10 cellular contexts compared by ENCODE assay signal in the genomic region with DNA sequence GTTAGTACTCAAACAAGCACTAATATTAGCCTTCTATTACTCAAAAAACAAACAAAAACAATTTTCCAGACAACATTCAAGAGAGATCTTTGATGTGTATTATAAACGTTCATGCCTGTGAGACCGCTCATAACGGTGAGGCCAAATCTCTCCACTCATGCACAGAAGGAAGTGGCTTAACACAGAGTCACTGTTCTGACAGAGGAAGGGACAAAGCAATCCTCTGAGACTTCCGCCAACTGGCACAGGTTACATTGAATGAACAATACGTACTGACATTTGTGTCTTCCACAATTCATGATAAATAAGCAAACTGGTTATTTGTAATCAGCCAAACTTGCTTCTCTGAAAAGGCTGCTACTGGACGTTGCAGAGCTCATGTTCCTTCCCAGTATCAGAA. TPM values are rescaled to one million over a fixed set of nuclear protein-coding genes. Genes with fewer than 3 reads are reported as not detected.
A peak's percentile ranks its signal among the peaks of the same experiment; 100 is the strongest.
DNase-seq lines count a peak whose midpoint lies in the region; ATAC-seq and TF ChIP-seq lines count a peak whose summit lies in the region.
"Had no signal": no experiment of that assay in that cellular context is flagged by ENCODE, and none has a peak within 500 bp of the region (broad histone marks: within the 10 kb centered on the region; RNA-seq: fewer than 3 reads in every experiment).

No MANE protein-coding gene starts in this region.

- in situ Hi-C loops in SK-MEL-5 (cut with HindIII; ENCODE audit: low pct_unique_long_range_greater_than_20kb, low sequenced_read_pairs): no loop called here

- H3K4me1 ChIP-seq in cardiac muscle cell (ENCODE audit: low read depth): peaks cover 3% of the 10 kb centered on the region

- H3K36me3 ChIP-seq in cardiac muscle cell: peaks cover 3% of the 10 kb centered on the region

- ATAC-seq in GM18868 (IDR thresholded peaks at IDR 0.05; ENCODE audit: unreplicated experiment) (peak; percentile 66), GM18498 (IDR thresholded peaks at IDR 0.05; ENCODE audit: unreplicated experiment) (no peak)

- no peak for TF ChIP-seq CTCF in cardiac muscle cell (IDR thresholded peaks at IDR 0.05; ENCODE audit: low read depth, low read length)

- H3K27ac ChIP-seq in cardiac muscle cell: peak overlapping the region; percentile 12

- peak; percentile 72 for DNase-seq in SK-MEL-5 (ENCODE audit: low read depth, low spot score)
- no peak for DNase-seq in cardiac muscle cell (ENCODE audit: low read depth in 1 of 2, low spot score in 1 of 2)
- peak in 6 of 10 donors; percentile 26 to 80 (median 44) for DNase-seq in posterior cingulate gyrus
- DNase-seq in DMS53 (lab: John Stamatoyannopoulos, UW): no peak
- DNase-seq in NCI-H526 treated with DMSO at 0.1 percent for 48 hours (lab: John Stamatoyannopoulos, UW): no peak
- no peak for DNase-seq in NCI-H1930 (lab: John Stamatoyannopoulos, UW)
- DNase-seq: HCEC 1CT; stimulated activated CD4-positive, alpha-beta T cell treated with anti-CD3 and anti-CD28 coated beads, Interleukin-12 subunit alpha, Interleukin-12 subunit beta, amount 100 ng/mL, for 4 hours had no signal

- no peak overlapping the region for H3K4me3 ChIP-seq in cardiac muscle cell

- intact Hi-C loops in posterior cingulate gyrus (cut with DNase I): no loop called here

- no peaks in the 10 kb centered on the region for H3K9me3 ChIP-seq in cardiac muscle cell (ENCODE audit: low read depth)

- no peaks in the 10 kb centered on the region for H3K27me3 ChIP-seq in cardiac muscle cell

RNA-seq across cellular contexts. Expression of a gene that starts 30.5 kb away (rescaled TPM):
- 55.9 and 62.2 TPM in 2 replicates for total RNA-seq in SK-MEL-5 (2014; rRNA removed; shearing (Covaris generic))
- 33.8 and 34.5 TPM in 2 replicates for polyA plus RNA-seq in SK-MEL-5 (2015; cell fraction: cytosol; rRNA removed)
- 163 and 183 TPM in 2 replicates for polyA plus RNA-seq in SK-MEL-5 (2015; cell fraction: nucleus; rRNA removed)
- 49.2 and 143 TPM in 2 replicates for total RNA-seq in cardiac muscle cell
- polyA plus RNA-seq in cardiac muscle cell: 37.6 and 41.3 TPM in 2 replicates

RNA-seq across cellular contexts. Expression of a gene that starts 51.9 kb away (rescaled TPM):
- 21.6 and 22.2 TPM in 2 replicates for total RNA-seq in SK-MEL-5 (2014; rRNA removed; shearing (Covaris generic))
- 33.6 and 35.4 TPM in 2 replicates for polyA plus RNA-seq in SK-MEL-5 (2015; cell fraction: cytosol; rRNA removed)
- 539 and 555 TPM in 2 replicates for polyA plus RNA-seq in SK-MEL-5 (2015; cell fraction: nucleus; rRNA removed)
- total RNA-seq in cardiac muscle cell: 35.4 and 55.8 TPM in 2 replicates
- 19.4 and 47.5 TPM in 2 replicates for polyA plus RNA-seq in cardiac muscle cell

Comparison
In these comparisons a context has a peak if more than half of its experiments do, and no peak if none do; other contexts are left out.
1. DNase-seq: peak in SK-MEL-5 (single experiment) and posterior cingulate gyrus (6 of 10); none in cardiac muscle cell (0 of 2), DMS53 (single experiment), NCI-H526 treated with DMSO at 0.1 percent for 48 hours (single experiment) and NCI-H1930 (0 of 2).